In the genomic region with DNA sequence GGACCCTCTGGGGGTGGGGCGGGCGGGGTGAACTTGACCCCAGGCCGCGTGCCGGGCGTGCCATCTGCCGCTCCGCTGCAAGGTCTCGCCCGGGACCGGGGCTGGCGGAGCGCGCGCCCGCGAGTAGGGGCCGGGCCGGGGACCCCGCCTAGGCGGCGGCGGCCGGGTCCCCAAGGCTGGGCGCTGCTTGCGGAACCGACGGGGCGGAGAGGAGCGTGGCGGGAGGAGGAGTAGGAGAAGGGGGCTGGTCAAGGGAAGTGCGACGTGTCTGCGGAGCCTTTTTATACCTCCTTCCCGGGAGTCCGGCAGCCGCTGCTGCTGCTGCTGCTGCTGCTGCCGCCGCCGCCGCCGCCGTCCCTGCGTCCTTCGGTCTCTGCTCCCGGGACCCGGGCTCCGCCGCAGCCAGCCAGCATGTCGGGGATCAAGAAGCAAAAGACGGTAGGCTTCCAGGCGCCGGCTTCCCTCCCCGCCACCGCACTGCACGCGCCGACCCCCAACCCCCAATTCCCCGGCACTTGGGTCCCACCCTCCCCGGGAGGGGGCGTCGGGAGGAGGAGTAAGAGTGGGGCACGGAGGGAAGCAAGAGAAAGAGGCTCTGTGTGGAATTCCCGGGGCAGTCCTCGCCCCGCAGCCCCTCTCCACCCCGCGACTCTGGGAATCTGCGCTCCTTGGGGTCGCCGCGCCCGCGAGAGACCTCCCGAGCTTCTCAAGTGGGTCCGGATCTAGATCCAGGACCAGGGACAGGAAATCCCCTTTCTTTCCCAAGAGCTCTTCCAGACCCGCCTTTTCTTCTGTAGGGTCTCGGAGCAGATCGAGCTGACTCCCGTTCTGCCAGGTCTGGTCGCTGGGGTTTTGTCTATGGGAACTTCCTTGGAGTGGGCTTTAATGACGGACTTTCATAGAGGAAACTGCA, we compare ENCODE assay signal across 1 cellular context.
A peak's percentile ranks its signal among the peaks of the same experiment; 100 is the strongest.
TF ChIP-seq lines count a peak whose summit lies in the region.

A gene (plus strand): TSS at position 308 of the 913 bp plus-strand sequence. CDS start 104 bp downstream, at position 412.

TF ChIP-seq in WTC11, 78 proteins besides CTCF, POLR2A, EP300 and RAD21 (continued from another document):
- TF ChIP-seq, protein P1, sequence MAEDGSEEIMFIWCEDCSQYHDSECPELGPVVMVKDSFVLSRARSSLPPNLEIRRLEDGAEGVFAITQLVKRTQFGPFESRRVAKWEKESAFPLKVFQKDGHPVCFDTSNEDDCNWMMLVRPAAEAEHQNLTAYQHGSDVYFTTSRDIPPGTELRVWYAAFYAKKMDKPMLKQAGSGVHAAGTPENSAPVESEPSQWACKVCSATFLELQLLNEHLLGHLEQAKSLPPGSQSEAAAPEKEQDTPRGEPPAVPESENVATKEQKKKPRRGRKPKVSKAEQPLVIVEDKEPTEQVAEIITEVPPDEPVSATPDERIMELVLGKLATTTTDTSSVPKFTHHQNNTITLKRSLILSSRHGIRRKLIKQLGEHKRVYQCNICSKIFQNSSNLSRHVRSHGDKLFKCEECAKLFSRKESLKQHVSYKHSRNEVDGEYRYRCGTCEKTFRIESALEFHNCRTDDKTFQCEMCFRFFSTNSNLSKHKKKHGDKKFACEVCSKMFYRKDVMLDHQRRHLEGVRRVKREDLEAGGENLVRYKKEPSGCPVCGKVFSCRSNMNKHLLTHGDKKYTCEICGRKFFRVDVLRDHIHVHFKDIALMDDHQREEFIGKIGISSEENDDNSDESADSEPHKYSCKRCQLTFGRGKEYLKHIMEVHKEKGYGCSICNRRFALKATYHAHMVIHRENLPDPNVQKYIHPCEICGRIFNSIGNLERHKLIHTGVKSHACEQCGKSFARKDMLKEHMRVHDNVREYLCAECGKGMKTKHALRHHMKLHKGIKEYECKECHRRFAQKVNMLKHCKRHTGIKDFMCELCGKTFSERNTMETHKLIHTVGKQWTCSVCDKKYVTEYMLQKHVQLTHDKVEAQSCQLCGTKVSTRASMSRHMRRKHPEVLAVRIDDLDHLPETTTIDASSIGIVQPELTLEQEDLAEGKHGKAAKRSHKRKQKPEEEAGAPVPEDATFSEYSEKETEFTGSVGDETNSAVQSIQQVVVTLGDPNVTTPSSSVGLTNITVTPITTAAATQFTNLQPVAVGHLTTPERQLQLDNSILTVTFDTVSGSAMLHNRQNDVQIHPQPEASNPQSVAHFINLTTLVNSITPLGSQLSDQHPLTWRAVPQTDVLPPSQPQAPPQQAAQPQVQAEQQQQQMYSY (CRISPR knock-in tag; IDR thresholded peaks at IDR 0.05), result no peak
- 0 out of 2 replicates have a peak, but pooled peaks have one; percentile 45 for TF ChIP-seq ZNF263 (CRISPR knock-in tag; IDR thresholded peaks at IDR 0.05; ENCODE audit: low read depth)
- TF ChIP-seq SP1 (CRISPR knock-in tag; conservative IDR thresholded peaks at IDR 0.05), result peak; percentile 56
